ENCODE assay signal across 5 cellular contexts in genomic region chr13:24390795-24391194, GRCh38.
A peak's percentile ranks its signal among the peaks of the same experiment; 100 is the strongest.
DNase-seq lines count a peak whose midpoint lies in the region; ATAC-seq and TF ChIP-seq lines count a peak whose summit lies in the region.
"Not testable (repeated sequence)": the region's sequence is repeated elsewhere in the genome, so short reads cannot be mapped to it uniquely, and the experiment has no call there.

No MANE protein-coding gene starts in this region.

- intact Hi-C loops in left colon (cut with DNase I, micrococcal nuclease); mucosa of descending colon (cut with DNase I, micrococcal nuclease); transverse colon (cut with DNase I; ENCODE audit: low total_unique reads): not testable (repeated sequence)

- not testable (repeated sequence) for H3K4me3 Mint-ChIP-seq in stimulated activated naive CD8-positive, alpha-beta T cell treated with anti-CD3 and anti-CD28 coated beads, Interleukin-15, amount 100 ng/mL, for 72 hours

- H3K4me1 Mint-ChIP-seq in stimulated activated naive CD8-positive, alpha-beta T cell treated with anti-CD3 and anti-CD28 coated beads, Interleukin-15, amount 100 ng/mL, for 72 hours = not testable (repeated sequence)

- in situ Hi-C loops in transverse colon (cut with MboI; ENCODE audit: low pct_ligation_motif_present in 1 of 4, low pct_unique_long_range_greater_than_20kb in 1 of 4, low sequenced_read_pairs in 3 of 4) = not testable (repeated sequence)

- not testable (repeated sequence) for H3K27ac Mint-ChIP-seq in stimulated activated naive CD8-positive, alpha-beta T cell treated with anti-CD3 and anti-CD28 coated beads, Interleukin-15, amount 100 ng/mL, for 72 hours

- not testable (repeated sequence) for H3K27me3 Mint-ChIP-seq in stimulated activated naive CD8-positive, alpha-beta T cell treated with anti-CD3 and anti-CD28 coated beads, Interleukin-15, amount 100 ng/mL, for 72 hours

- TF ChIP-seq POLR2A in transverse colon (IDR thresholded peaks at IDR 0.05) = not testable (repeated sequence)

- not testable (repeated sequence) for H3K27me3 ChIP-seq in H7 (ENCODE audit: control insufficient read depth, insufficient read depth, low read length); transverse colon

- H3K36me3 ChIP-seq in H7 (replicated peaks; ENCODE audit: control insufficient read depth, insufficient read depth, low read length); mucosa of descending colon (ENCODE audit: low read depth); transverse colon: not testable (repeated sequence)

- ATAC-seq in left colon (peak; percentile 71), mucosa of descending colon (peak; percentile 31)
- peak; percentile 31 for ATAC-seq in stimulated activated naive CD8-positive, alpha-beta T cell treated with anti-CD3 and anti-CD28 coated beads, Interleukin-15, amount 100 ng/mL, for 72 hours

- 84% methylated on average over 9 of the region's 9 CpGs; no CpG with 5 or more reads in 1 of the 2 donors for WGBS in transverse colon (ENCODE audit: low coverage in 1 of 2), 2 donors

- H3K4me3 ChIP-seq in H7 (ENCODE audit: insufficient read depth, low read depth, low read length); mucosa of descending colon; transverse colon: not testable (repeated sequence)

- not testable (repeated sequence) for TF ChIP-seq EP300 in transverse colon (IDR thresholded peaks at IDR 0.05; ENCODE audit: low read depth)

- TF ChIP-seq CTCF in mucosa of descending colon (IDR thresholded peaks at IDR 0.05); transverse colon (IDR thresholded peaks at IDR 0.05): not testable (repeated sequence)

- not testable (repeated sequence) for H3K9me3 ChIP-seq in mucosa of descending colon, transverse colon

- not testable (repeated sequence) for H3K9me3 Mint-ChIP-seq in stimulated activated naive CD8-positive, alpha-beta T cell treated with anti-CD3 and anti-CD28 coated beads, Interleukin-15, amount 100 ng/mL, for 72 hours

- peak; percentile 6 for DNase-seq in H7
- not testable (repeated sequence) for DNase-seq in left colon; stimulated activated naive CD8-positive, alpha-beta T cell treated with anti-CD3 and anti-CD28 coated beads, Interleukin-15, amount 100 ng/mL, for 72 hours
- DNase-seq in mucosa of descending colon = peak in 1 of 3 donors; percentile 9
- DNase-seq in transverse colon = peak; percentile 27

- not testable (repeated sequence) for H3K27ac ChIP-seq in transverse colon

- not testable (repeated sequence) for H3K4me1 ChIP-seq in mucosa of descending colon (ENCODE audit: low read depth); transverse colon
